Comparison of ENCODE assay signal across 20 cellular contexts in the genomic region with DNA sequence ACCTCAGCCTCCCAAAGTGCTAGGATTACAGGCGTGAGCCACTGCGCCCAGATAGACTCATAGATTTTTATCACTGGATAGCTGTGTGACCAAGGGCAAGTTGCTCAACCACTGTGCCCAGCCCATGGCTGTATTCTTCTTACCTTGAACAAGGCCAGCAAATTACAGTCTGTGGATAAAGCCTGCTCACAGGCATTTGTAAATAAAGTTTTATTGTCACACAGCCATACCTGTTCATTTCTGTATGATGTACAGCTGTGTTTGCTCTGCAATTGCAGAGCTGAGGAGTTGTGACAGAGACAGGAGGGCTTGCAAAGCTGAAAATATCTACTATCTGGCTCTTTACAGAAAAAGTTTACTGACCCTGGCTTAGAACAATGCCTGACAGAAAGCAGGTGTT. TPM values are rescaled to one million over a fixed set of nuclear protein-coding genes. Genes with fewer than 3 reads are reported as not detected.
"Had no signal": no experiment of that assay in that cellular context is flagged by ENCODE, and none has a peak within 500 bp of the region (broad histone marks: within the 10 kb centered on the region; RNA-seq: fewer than 3 reads in every experiment).

No MANE protein-coding gene starts in this region.

- H3K27me3 ChIP-seq: SJCRH30 had no signal

- H3K4me1 Mint-ChIP-seq: T-helper 17 cell had no signal

- ATAC-seq: Panc1, SK-N-SH treated with all-trans-retinoic acid at 6 μM for 48 hours, T-helper 17 cell had no signal

- H3K4me1 ChIP-seq: SJCRH30 had no signal

- H3K27ac ChIP-seq: KMS-11, RWPE1, SJCRH30 had no signal

- H3K9me3 ChIP-seq: SJCRH30 had no signal

- H3K4me2 ChIP-seq: KMS-11 had no signal

- H3K27ac Mint-ChIP-seq: T-helper 17 cell had no signal

- H3K4me3 Mint-ChIP-seq: T-helper 17 cell had no signal

- DNase-seq: IMR-90, Kasumi-1, MM.1S, NCI-H1092 treated with DMSO at 0.1 percent for 48 hours, NCI-H1417 treated with DMSO at 0.1 percent for 48 hours, NCI-H1694, NCI-H187 treated with DMSO at 0.1 percent for 48 hours, NCI-H2029 treated with DMSO at 0.1 percent for 48 hours, NCI-H2107, NCI-H2227 treated with DMSO at 0.1 percent for 48 hours, NCI-H524, NCI-H526 treated with DMSO at 0.1 percent for 48 hours, SJCRH30, T-helper 1 cell, T-helper 17 cell had no signal

- H3K36me3 ChIP-seq: SJCRH30 had no signal

- H3K9ac ChIP-seq: KMS-11 had no signal

- H3K4me3 ChIP-seq: SJCRH30 had no signal

RNA-seq across cellular contexts. Expression of a gene that starts 35.2 kb away (rescaled TPM):
- total RNA-seq: HT-29, IMR-90, SJCRH30, T-helper 17 cell had no signal
- polyA plus RNA-seq: IMR-90 had no signal
